In genomic region chr20:48017504-48017903, GRCh38 we compare ENCODE assay signal across 21 cellular contexts.
DNase-seq lines count a peak whose midpoint lies in the region; ATAC-seq, FAIRE-seq and TF ChIP-seq lines count a peak whose summit lies in the region.
"Had no signal": no experiment of that assay in that cellular context is flagged by ENCODE, and none has a peak within 500 bp of the region (broad histone marks: within the 10 kb centered on the region; RNA-seq: fewer than 3 reads in every experiment).

No MANE protein-coding gene starts in this region.

- no peak overlapping the region for H3K4me3 ChIP-seq in GM23248
- no peak overlapping the region for H3K4me3 ChIP-seq in astrocyte (ENCODE audit: insufficient read depth, low read depth, low read length)
- no peak overlapping the region for H3K4me3 ChIP-seq in osteoblast (ENCODE audit: insufficient read depth, low read length)

- H3K79me2 ChIP-seq in GM23248 (ENCODE audit: insufficient read depth) (no peaks in the 10 kb centered on the region), astrocyte (ENCODE audit: insufficient read depth, low read length) (no peaks in the 10 kb centered on the region), osteoblast (ENCODE audit: insufficient read depth, low read length) (no peaks in the 10 kb centered on the region)

- peaks cover 2% of the 10 kb centered on the region for H3K36me3 Mint-ChIP-seq in astrocyte (ENCODE audit: low read depth, unreplicated experiment)

- no peak for ATAC-seq in GM18858 (IDR thresholded peaks at IDR 0.05; ENCODE audit: unreplicated experiment)
- ATAC-seq: HepG2 had no signal

- FAIRE-seq in astrocyte (lab: Jason Lieb, UNC) = no peak
- FAIRE-seq: G401.6, GM12891, GM19239, HepG2, HTR-8/SVneo had no signal

- H4K20me1 ChIP-seq in GM23248 (ENCODE audit: insufficient read depth) (no peaks in the 10 kb centered on the region), astrocyte (ENCODE audit: insufficient read depth, low read length) (no peaks in the 10 kb centered on the region), osteoblast (ENCODE audit: insufficient read depth, low read length) (no peaks in the 10 kb centered on the region)

- H3K4me1 ChIP-seq in GM23248 (ENCODE audit: insufficient read depth) (peaks cover 28% of the 10 kb centered on the region), astrocyte (ENCODE audit: insufficient read depth, low read length) (peaks cover 34% of the 10 kb centered on the region), osteoblast (ENCODE audit: insufficient read depth, low read length) (peaks cover 51% of the 10 kb centered on the region)

- H3K9me2 ChIP-seq in GM23248 (ENCODE audit: insufficient read depth) = no peaks in the 10 kb centered on the region

- TF ChIP-seq CTCF in astrocyte (IDR thresholded peaks at IDR 0.05; ENCODE audit: insufficient read depth, low read depth, low read length) (no peak), osteoblast (IDR thresholded peaks at IDR 0.05; ENCODE audit: extremely low read depth, low read depth, low read length) (no peak)

- H3K27me3 ChIP-seq in GM23248 (replicated peaks; ENCODE audit: insufficient read depth) (no peaks in the 10 kb centered on the region; the same call in 1 of the 2 replicates), astrocyte (ENCODE audit: insufficient read depth, low read length) (no peaks in the 10 kb centered on the region), osteoblast (ENCODE audit: insufficient read depth, low read length) (no peaks in the 10 kb centered on the region)

- peaks cover 10% of the 10 kb centered on the region for H3K9me3 Mint-ChIP-seq in astrocyte (ENCODE audit: unreplicated experiment)

- DNase-seq in A172 (ENCODE audit: low spot score) = peak; percentile 32
- peak; percentile 24 for DNase-seq in GM23248
- DNase-seq in astrocyte (ENCODE audit: low read depth) = peak; percentile 60
- DNase-seq in osteoblast (ENCODE audit: insufficient read length, low spot score, missing footprints) = no peak
- DNase-seq in T-helper 2 cell = no peak
- DNase-seq in GM19240 (ENCODE audit: insufficient read length, low spot score) = no peak
- DNase-seq: 8988T; ACHN; C1 segment of cervical spinal cord; Calu3; CD4-positive, alpha-beta T cell; DMS 273 treated with DMSO at 0.1 percent for 48 hours; HCEC 1CT; HFFc6 had no signal

- no peak overlapping the region for H3K27ac Mint-ChIP-seq in astrocyte (ENCODE audit: unreplicated experiment)
- H3K27ac Mint-ChIP-seq: B cell; CD4-positive, alpha-beta T cell; HFFc6 had no signal

- no peaks in the 10 kb centered on the region for H3K36me3 ChIP-seq in GM23248 (ENCODE audit: low read depth)
- no peaks in the 10 kb centered on the region for H3K36me3 ChIP-seq in astrocyte (ENCODE audit: insufficient read depth, low read length)
- no peaks in the 10 kb centered on the region for H3K36me3 ChIP-seq in osteoblast (ENCODE audit: insufficient read depth, low read length)

- peaks cover 17% of the 10 kb centered on the region for H3K4me1 Mint-ChIP-seq in astrocyte (ENCODE audit: low read depth, unreplicated experiment)

- H3K9ac ChIP-seq in GM23248 (no peak overlapping the region), astrocyte (ENCODE audit: low read length) (no peak overlapping the region)

- peaks cover 17% of the 10 kb centered on the region for H3K27me3 Mint-ChIP-seq in astrocyte (ENCODE audit: low read depth, unreplicated experiment)

- H3K27ac ChIP-seq in GM23248 = no peak overlapping the region
- H3K27ac ChIP-seq in astrocyte (ENCODE audit: low read depth, low read length) = no peak overlapping the region
- no peak overlapping the region for H3K27ac ChIP-seq in osteoblast (ENCODE audit: low read depth, low read length)

- peaks cover 21% of the 10 kb centered on the region for H3F3A ChIP-seq in GM23248 (ENCODE audit: insufficient read depth)

- WGBS in GM23248 (ENCODE audit: low coverage in 1 of 2, low lambda C conversion rate in 2 of 2, missing lambda C conversion rate in 2 of 2), 2 experiments = 10 to 14% methylated on average over 2 of the region's 2 CpGs

- in situ Hi-C loops in GM23248 (cut with MboI) = no loop called here

- H2AFZ ChIP-seq in GM23248 (no peak overlapping the region), astrocyte (ENCODE audit: low read depth, low read length) (no peak overlapping the region), osteoblast (ENCODE audit: low read length) (no peak overlapping the region)

- H3K9me3 ChIP-seq in GM23248 (ENCODE audit: low read depth) (no peaks in the 10 kb centered on the region), astrocyte (ENCODE audit: insufficient read depth, low read depth, low read length) (no peaks in the 10 kb centered on the region), osteoblast (ENCODE audit: low read depth, low read length) (no peaks in the 10 kb centered on the region)

- H3K4me2 ChIP-seq in GM23248 (ENCODE audit: unreplicated experiment) (no peak overlapping the region), astrocyte (ENCODE audit: low read length) (no peak overlapping the region), osteoblast (ENCODE audit: insufficient read depth, low read length) (peak overlapping the region; percentile 21)

- H3K4me3 Mint-ChIP-seq in astrocyte (ENCODE audit: unreplicated experiment) = no peak overlapping the region
- H3K4me3 Mint-ChIP-seq: B cell; CD4-positive, alpha-beta T cell; HFFc6 had no signal

Comparison
In these comparisons a context has a peak if more than half of its experiments do, and no peak if none do; other contexts are left out.
1. DNase-seq: peak in A172 (single experiment), GM23248 (single experiment) and astrocyte (single experiment); none in osteoblast (single experiment), T-helper 2 cell (0 of 5) and GM19240 (single experiment).